ENCODE assay signal across 13 cellular contexts in the genomic region with DNA sequence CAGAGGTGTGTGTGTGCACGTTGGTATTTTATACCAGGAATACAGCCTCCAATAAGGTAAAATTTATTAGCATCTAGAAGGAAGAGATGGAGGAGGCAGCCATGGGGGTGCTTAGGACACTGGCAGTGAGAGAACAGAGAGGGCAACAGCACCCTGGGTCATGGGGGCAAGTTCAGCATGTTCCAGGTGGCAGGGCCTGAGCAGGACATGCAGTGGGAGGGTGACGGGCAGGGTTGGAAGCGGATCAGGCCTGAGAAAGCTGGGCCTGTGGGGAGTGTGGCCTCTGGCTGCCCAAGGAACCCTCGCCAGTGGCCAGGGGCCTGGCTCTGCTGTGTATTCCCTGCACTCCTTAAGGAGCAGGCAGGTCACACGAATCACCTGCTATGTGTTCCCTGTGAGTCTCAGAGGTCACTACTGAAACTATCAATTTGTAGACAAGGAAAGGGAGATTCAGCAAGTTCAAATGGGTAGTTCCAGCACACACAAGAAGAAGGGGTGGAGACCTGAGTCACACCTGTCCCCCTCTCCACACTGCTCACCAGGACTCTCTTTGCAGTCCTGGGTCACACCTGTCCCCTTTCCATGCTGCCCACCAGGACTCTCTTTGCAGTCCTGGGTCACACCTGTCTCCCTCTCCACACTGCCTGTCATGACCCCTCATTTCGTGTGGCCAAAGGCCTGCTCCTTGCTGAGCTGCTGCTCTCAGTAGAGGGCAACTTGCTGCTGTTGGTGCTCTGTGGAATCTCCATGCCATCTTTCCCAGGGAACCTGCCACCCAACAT.
"Had no signal": no experiment of that assay in that cellular context is flagged by ENCODE, and none has a peak within 500 bp of the region (broad histone marks: within the 10 kb centered on the region; RNA-seq: fewer than 3 reads in every experiment).

No MANE protein-coding gene starts in this region.

- H3K4me3 Mint-ChIP-seq: effector memory CD8-positive, alpha-beta T cell; nephron; T-cell had no signal

- H3K4me1 ChIP-seq: gastroesophageal sphincter, pancreas, thyroid gland had no signal

- H3K4me1 Mint-ChIP-seq: nephron, T-cell had no signal

- H3K9me3 Mint-ChIP-seq: effector memory CD8-positive, alpha-beta T cell; nephron; T-cell had no signal

- H3K4me3 ChIP-seq: gastroesophageal sphincter, pancreas, thyroid gland had no signal

- H3K36me3 Mint-ChIP-seq: T-cell had no signal

- H3K27me3 Mint-ChIP-seq: T-cell had no signal

- H3K36me3 ChIP-seq: gastroesophageal sphincter, pancreas, thyroid gland had no signal

- H3K27ac Mint-ChIP-seq: effector memory CD8-positive, alpha-beta T cell; nephron; T-cell had no signal

- DNase-seq: activated naive CD4-positive, alpha-beta T cell treated with Interleukin-2 at 50 U/mL for 16 hours; activated T-cell treated with anti-CD3 and anti-CD28 coated beads, Interleukin-2, amount 50 U/mL, for 48 hours; caudate nucleus; cortex of kidney; effector memory CD8-positive, alpha-beta T cell; T-cell; T1000; thyroid gland had no signal

- H3K27ac ChIP-seq: epithelial cell of prostate, gastroesophageal sphincter, pancreas, thyroid gland, VCaP had no signal

- H3K27me3 ChIP-seq: pancreas, thyroid gland had no signal

- H3K9me3 ChIP-seq: gastroesophageal sphincter, pancreas, thyroid gland had no signal
